Comparison of ENCODE assay signal across 8 cellular contexts in the genomic region with DNA sequence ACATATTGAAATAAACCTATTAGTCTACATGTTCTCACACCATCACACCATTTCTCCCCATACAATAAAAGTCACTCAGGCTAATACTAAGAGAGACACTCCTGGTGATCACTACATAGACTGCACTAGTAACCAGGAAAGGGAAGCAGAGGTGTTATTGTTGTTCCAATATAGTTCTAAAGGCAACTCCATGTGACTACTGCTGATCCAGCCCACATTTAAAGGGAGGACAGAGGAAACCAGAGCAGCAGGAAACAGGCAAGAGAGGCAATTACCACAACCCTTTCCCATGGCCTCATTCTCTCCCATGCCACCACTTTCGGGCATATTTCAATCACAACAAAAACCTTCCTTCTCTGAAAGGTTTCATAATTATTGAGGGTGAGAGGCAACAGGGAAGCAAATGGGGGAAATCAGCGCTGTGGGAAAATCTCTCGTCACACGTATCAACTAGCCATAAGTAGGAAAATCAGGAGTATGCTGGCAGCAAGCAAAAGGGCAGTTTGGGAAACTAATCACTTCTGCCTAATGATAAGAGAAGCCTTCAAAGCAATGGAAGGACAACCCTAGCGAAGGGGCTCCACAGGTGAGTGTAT. TPM values are rescaled to one million over a fixed set of nuclear protein-coding genes. Genes with fewer than 3 reads are reported as not detected.
DNase-seq lines count a peak whose midpoint lies in the region; ATAC-seq and TF ChIP-seq lines count a peak whose summit lies in the region.

No MANE protein-coding gene starts in this region.

- no peak for ATAC-seq in GM19397 (IDR thresholded peaks at IDR 0.05; ENCODE audit: unreplicated experiment)
- no peak for ATAC-seq in GM21723 (IDR thresholded peaks at IDR 0.05; ENCODE audit: unreplicated experiment)
- ATAC-seq in Right ventricle myocardium superior (ENCODE audit: poor library complexity) = no peak

- TF ChIP-seq CTCF in GM12875 (IDR thresholded peaks at IDR 0.05; ENCODE audit: borderline replicate concordance, insufficient read depth, low read depth, low read length) (no peak), dorsolateral prefrontal cortex (IDR thresholded peaks at IDR 0.05 in 54 of 56, conservative IDR thresholded peaks at IDR 0.05 in 2 of 56; ENCODE audit: low read depth in 1 of 56, partially characterized antibody in 56 of 56) (no peak), osteoblast (IDR thresholded peaks at IDR 0.05; ENCODE audit: extremely low read depth, low read depth, low read length) (no peak), uterus (IDR thresholded peaks at IDR 0.05) (no peak)

- H3K27ac ChIP-seq in dorsolateral prefrontal cortex (no peak overlapping the region), osteoblast (ENCODE audit: low read depth, low read length) (peak overlapping the region; percentile 99), uterus (no peak overlapping the region)

- H3K4me3 ChIP-seq in GM12875 (ENCODE audit: low read depth, low read length) = peak overlapping the region; percentile 99
- H3K4me3 ChIP-seq in dorsolateral prefrontal cortex = peak overlapping the region in 34 of 59 donors; percentile 2 to 100 (median 96)
- H3K4me3 ChIP-seq in osteoblast (ENCODE audit: insufficient read depth, low read length) = peak overlapping the region; percentile 83
- H3K4me3 ChIP-seq in uterus = no peak overlapping the region

- H3K79me2 ChIP-seq in osteoblast (ENCODE audit: insufficient read depth, low read length) = peaks cover 66% of the 10 kb centered on the region

- peak overlapping the region; percentile 100 for H3K4me2 ChIP-seq in osteoblast (ENCODE audit: insufficient read depth, low read length)

- H3K27me3 ChIP-seq in dorsolateral prefrontal cortex (no peaks in the 10 kb centered on the region), osteoblast (ENCODE audit: insufficient read depth, low read length) (no peaks in the 10 kb centered on the region), uterus (no peaks in the 10 kb centered on the region)

- DNase-seq in NOMO-1 treated with DMSO at 0.1 percent for 48 hours (lab: John Stamatoyannopoulos, UW; ENCODE audit: unreplicated experiment) (peak; percentile 46), dorsolateral prefrontal cortex (no peak), osteoblast (ENCODE audit: insufficient read length, low spot score, missing footprints) (peak; percentile 88), uterus (no peak), Right ventricle myocardium superior (no peak)

- TF ChIP-seq POLR2A in uterus (IDR thresholded peaks at IDR 0.05) = no peak

- H3K4me1 ChIP-seq in osteoblast (ENCODE audit: insufficient read depth, low read length) (peaks cover 20% of the 10 kb centered on the region), uterus (no peaks in the 10 kb centered on the region)

- H4K20me1 ChIP-seq in osteoblast (ENCODE audit: insufficient read depth, low read length) = peaks cover 16% of the 10 kb centered on the region

- H3K9me3 ChIP-seq in osteoblast (ENCODE audit: low read depth, low read length) = no peaks in the 10 kb centered on the region
- no peaks in the 10 kb centered on the region for H3K9me3 ChIP-seq in uterus

- H2AFZ ChIP-seq in osteoblast (ENCODE audit: low read length) = peak overlapping the region; percentile 36

- intact Hi-C loops in dorsolateral prefrontal cortex (cut with DNase I) (loop anchor here (5.0 to 10.0 kb wide), 2 partner anchors 205 to 232 kb away; a partner anchor contains a TSS), uterus (cut with DNase I; ENCODE audit: low total_unique reads) (no loop called here), Right ventricle myocardium superior (cut with DNase I) (no loop called here)

- H3K36me3 ChIP-seq in osteoblast (ENCODE audit: insufficient read depth, low read length) (no peaks in the 10 kb centered on the region), uterus (no peaks in the 10 kb centered on the region)

RNA-seq across cellular contexts. Expression of a gene that starts 1.8 kb away (rescaled TPM):
- total RNA-seq in dorsolateral prefrontal cortex = 10 to 100 TPM; 28.4 to 75.5 (median 43.4) TPM
- total RNA-seq in osteoblast = 18.5 and 22.7 TPM in 2 replicates
- total RNA-seq in uterus = 100 to 1,000 TPM in 1 of 4 donors, 10 to 100 TPM in 2, 1 to 10 TPM in 1; 9.2 to 110 (median 51.3) TPM
- 26.6 TPM for total RNA-seq in Right ventricle myocardium superior

Comparison
In these comparisons a context has a peak if more than half of its experiments do, and no peak if none do; other contexts are left out.
1. H3K4me3 ChIP-seq: peak in GM12875 (single experiment), dorsolateral prefrontal cortex (34 of 59) and osteoblast (single experiment); none in uterus (0 of 2).
2. DNase-seq: peak in NOMO-1 treated with DMSO at 0.1 percent for 48 hours (single experiment) and osteoblast (single experiment); none in dorsolateral prefrontal cortex (0 of 10), uterus (0 of 2) and Right ventricle myocardium superior (single experiment).
3. intact Hi-C loops: an anchor here in dorsolateral prefrontal cortex (5.0 to 10.0 kb wide); none called in uterus and Right ventricle myocardium superior.